ENCODE assay signal across 1 cellular context in genomic region chr2:43424262-43425207, GRCh38.
TF ChIP-seq lines count a peak whose summit lies in the region.

No MANE protein-coding gene starts in this region.

TF ChIP-seq in HepG2, 621 proteins besides CTCF, POLR2A, EP300 and RAD21 (continued from another document and continues in another):
- no peak for TF ChIP-seq XRCC5 (optimal IDR thresholded peaks at IDR 0.05; ENCODE audit: low read length)
- no peak for TF ChIP-seq BHLHE40 (IDR thresholded peaks at IDR 0.05; ENCODE audit: low read length)
- no peak for TF ChIP-seq ZNF10 (CRISPR knock-in tag; IDR thresholded peaks at IDR 0.05; ENCODE audit: borderline replicate concordance, low read depth)
- TF ChIP-seq, protein P1, sequence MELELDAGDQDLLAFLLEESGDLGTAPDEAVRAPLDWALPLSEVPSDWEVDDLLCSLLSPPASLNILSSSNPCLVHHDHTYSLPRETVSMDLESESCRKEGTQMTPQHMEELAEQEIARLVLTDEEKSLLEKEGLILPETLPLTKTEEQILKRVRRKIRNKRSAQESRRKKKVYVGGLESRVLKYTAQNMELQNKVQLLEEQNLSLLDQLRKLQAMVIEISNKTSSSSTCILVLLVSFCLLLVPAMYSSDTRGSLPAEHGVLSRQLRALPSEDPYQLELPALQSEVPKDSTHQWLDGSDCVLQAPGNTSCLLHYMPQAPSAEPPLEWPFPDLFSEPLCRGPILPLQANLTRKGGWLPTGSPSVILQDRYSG (CRISPR knock-in tag; IDR thresholded peaks at IDR 0.05), result no peak; the same call in 1 of the 2 replicates
- no peak for TF ChIP-seq ZNF766 (CRISPR knock-in tag; IDR thresholded peaks at IDR 0.05; ENCODE audit: borderline replicate concordance)
- TF ChIP-seq MXI1 (IDR thresholded peaks at IDR 0.05; ENCODE audit: borderline replicate concordance, low read depth, low read length), result no peak
- TF ChIP-seq CBFB (CRISPR knock-in tag; IDR thresholded peaks at IDR 0.05), result no peak
- TF ChIP-seq CCAR2 (optimal IDR thresholded peaks at IDR 0.05; ENCODE audit: low read depth, low read length), result no peak
- TF ChIP-seq ZNF883 (CRISPR knock-in tag; IDR thresholded peaks at IDR 0.05; ENCODE audit: not compliant biosample characterization), result no peak
- 0 out of 2 replicates have a peak, but pooled peaks have one; percentile 57 for TF ChIP-seq STAT6 (CRISPR knock-in tag; IDR thresholded peaks at IDR 0.05; ENCODE audit: borderline replicate concordance)
- no peak for TF ChIP-seq SATB2 (CRISPR knock-in tag; IDR thresholded peaks at IDR 0.05)
- TF ChIP-seq SAFB2 (CRISPR knock-in tag; IDR thresholded peaks at IDR 0.05; ENCODE audit: borderline replicate concordance, low read depth), result no peak
- no peak for TF ChIP-seq TEAD2 (CRISPR knock-in tag; IDR thresholded peaks at IDR 0.05)
- no peak for TF ChIP-seq NFE2L1 (CRISPR knock-in tag; IDR thresholded peaks at IDR 0.05; ENCODE audit: borderline replicate concordance)
- peak; percentile 93 for TF ChIP-seq ZNF362 (CRISPR knock-in tag; IDR thresholded peaks at IDR 0.05; ENCODE audit: borderline replicate concordance)
- no peak for TF ChIP-seq NR0B2 (CRISPR knock-in tag; IDR thresholded peaks at IDR 0.05)
- no peak for TF ChIP-seq AHR (CRISPR knock-in tag; IDR thresholded peaks at IDR 0.05)
- TF ChIP-seq GATAD2A (CRISPR knock-in tag; IDR thresholded peaks at IDR 0.05), result peak; percentile 99
- TF ChIP-seq ONECUT2 (CRISPR knock-in tag; IDR thresholded peaks at IDR 0.05), result 0 out of 2 replicates have a peak, but pooled peaks have one; percentile 22
- TF ChIP-seq SP4 (CRISPR knock-in tag; IDR thresholded peaks at IDR 0.05), result no peak
- TF ChIP-seq ATRX (CRISPR knock-in tag; IDR thresholded peaks at IDR 0.05; ENCODE audit: borderline replicate concordance), result no peak
- no peak for TF ChIP-seq DNMT3B (CRISPR knock-in tag; conservative IDR thresholded peaks at IDR 0.05)
- no peak for TF ChIP-seq TRIM24 (CRISPR knock-in tag; IDR thresholded peaks at IDR 0.05)
- TF ChIP-seq ZZZ3 (CRISPR knock-in tag; IDR thresholded peaks at IDR 0.05; ENCODE audit: borderline replicate concordance), result no peak
- TF ChIP-seq ZNF343 (CRISPR knock-in tag; IDR thresholded peaks at IDR 0.05), result no peak
- TF ChIP-seq ZNF781 (CRISPR knock-in tag; IDR thresholded peaks at IDR 0.05; ENCODE audit: borderline replicate concordance, not compliant biosample characterization), result no peak
- TF ChIP-seq ZBTB1 (CRISPR knock-in tag; IDR thresholded peaks at IDR 0.05; ENCODE audit: borderline replicate concordance), result no peak
- TF ChIP-seq, protein P2, sequence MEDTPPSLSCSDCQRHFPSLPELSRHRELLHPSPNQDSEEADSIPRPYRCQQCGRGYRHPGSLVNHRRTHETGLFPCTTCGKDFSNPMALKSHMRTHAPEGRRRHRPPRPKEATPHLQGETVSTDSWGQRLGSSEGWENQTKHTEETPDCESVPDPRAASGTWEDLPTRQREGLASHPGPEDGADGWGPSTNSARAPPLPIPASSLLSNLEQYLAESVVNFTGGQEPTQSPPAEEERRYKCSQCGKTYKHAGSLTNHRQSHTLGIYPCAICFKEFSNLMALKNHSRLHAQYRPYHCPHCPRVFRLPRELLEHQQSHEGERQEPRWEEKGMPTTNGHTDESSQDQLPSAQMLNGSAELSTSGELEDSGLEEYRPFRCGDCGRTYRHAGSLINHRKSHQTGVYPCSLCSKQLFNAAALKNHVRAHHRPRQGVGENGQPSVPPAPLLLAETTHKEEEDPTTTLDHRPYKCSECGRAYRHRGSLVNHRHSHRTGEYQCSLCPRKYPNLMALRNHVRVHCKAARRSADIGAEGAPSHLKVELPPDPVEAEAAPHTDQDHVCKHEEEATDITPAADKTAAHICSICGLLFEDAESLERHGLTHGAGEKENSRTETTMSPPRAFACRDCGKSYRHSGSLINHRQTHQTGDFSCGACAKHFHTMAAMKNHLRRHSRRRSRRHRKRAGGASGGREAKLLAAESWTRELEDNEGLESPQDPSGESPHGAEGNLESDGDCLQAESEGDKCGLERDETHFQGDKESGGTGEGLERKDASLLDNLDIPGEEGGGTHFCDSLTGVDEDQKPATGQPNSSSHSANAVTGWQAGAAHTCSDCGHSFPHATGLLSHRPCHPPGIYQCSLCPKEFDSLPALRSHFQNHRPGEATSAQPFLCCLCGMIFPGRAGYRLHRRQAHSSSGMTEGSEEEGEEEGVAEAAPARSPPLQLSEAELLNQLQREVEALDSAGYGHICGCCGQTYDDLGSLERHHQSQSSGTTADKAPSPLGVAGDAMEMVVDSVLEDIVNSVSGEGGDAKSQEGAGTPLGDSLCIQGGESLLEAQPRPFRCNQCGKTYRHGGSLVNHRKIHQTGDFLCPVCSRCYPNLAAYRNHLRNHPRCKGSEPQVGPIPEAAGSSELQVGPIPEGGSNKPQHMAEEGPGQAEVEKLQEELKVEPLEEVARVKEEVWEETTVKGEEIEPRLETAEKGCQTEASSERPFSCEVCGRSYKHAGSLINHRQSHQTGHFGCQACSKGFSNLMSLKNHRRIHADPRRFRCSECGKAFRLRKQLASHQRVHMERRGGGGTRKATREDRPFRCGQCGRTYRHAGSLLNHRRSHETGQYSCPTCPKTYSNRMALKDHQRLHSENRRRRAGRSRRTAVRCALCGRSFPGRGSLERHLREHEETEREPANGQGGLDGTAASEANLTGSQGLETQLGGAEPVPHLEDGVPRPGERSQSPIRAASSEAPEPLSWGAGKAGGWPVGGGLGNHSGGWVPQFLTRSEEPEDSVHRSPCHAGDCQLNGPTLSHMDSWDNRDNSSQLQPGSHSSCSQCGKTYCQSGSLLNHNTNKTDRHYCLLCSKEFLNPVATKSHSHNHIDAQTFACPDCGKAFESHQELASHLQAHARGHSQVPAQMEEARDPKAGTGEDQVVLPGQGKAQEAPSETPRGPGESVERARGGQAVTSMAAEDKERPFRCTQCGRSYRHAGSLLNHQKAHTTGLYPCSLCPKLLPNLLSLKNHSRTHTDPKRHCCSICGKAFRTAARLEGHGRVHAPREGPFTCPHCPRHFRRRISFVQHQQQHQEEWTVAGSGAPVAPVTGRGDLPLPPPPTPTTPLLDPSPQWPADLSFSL (CRISPR knock-in tag; IDR thresholded peaks at IDR 0.05), result no peak
- no peak for TF ChIP-seq TEF (CRISPR knock-in tag; IDR thresholded peaks at IDR 0.05)
- peak; percentile 96 for TF ChIP-seq HMG20A (CRISPR knock-in tag; IDR thresholded peaks at IDR 0.05; ENCODE audit: borderline replicate concordance)
- TF ChIP-seq ZNF546 (CRISPR knock-in tag; conservative IDR thresholded peaks at IDR 0.05), result no peak
- TF ChIP-seq CSRNP1 (CRISPR knock-in tag; IDR thresholded peaks at IDR 0.05), result no peak
- TF ChIP-seq PCBP1 (IDR thresholded peaks at IDR 0.05; ENCODE audit: borderline replicate concordance, low read depth, low read length), result no peak
- TF ChIP-seq HDAC1 (CRISPR knock-in tag; IDR thresholded peaks at IDR 0.05), result peak; percentile 43; the same call in 1 of the 2 replicates
- peak; percentile 57 for TF ChIP-seq ZNF614 (CRISPR knock-in tag; IDR thresholded peaks at IDR 0.05; ENCODE audit: borderline replicate concordance)
- no peak for TF ChIP-seq THYN1 (CRISPR knock-in tag; IDR thresholded peaks at IDR 0.05; ENCODE audit: borderline replicate concordance, low read depth)
- TF ChIP-seq PBX2 (CRISPR knock-in tag; IDR thresholded peaks at IDR 0.05), result 0 out of 2 replicates have a peak, but pooled peaks have one; percentile 5
- no peak for TF ChIP-seq ZNF20 (CRISPR knock-in tag; IDR thresholded peaks at IDR 0.05)
- TF ChIP-seq TFDP2 (CRISPR knock-in tag; IDR thresholded peaks at IDR 0.05), result peak; percentile 67; the same call in 1 of the 2 replicates
- no peak for TF ChIP-seq IRX3 (CRISPR knock-in tag; IDR thresholded peaks at IDR 0.05; ENCODE audit: borderline replicate concordance, low read depth)
- no peak for TF ChIP-seq GATAD1 (CRISPR knock-in tag; IDR thresholded peaks at IDR 0.05)
- no peak for TF ChIP-seq ZNF430 (CRISPR knock-in tag; IDR thresholded peaks at IDR 0.05)
- TF ChIP-seq MAFG (CRISPR knock-in tag; IDR thresholded peaks at IDR 0.05), result no peak
- TF ChIP-seq KMT2B (CRISPR knock-in tag; IDR thresholded peaks at IDR 0.05), result no peak
- TF ChIP-seq ZBTB7B (CRISPR knock-in tag; IDR thresholded peaks at IDR 0.05), result no peak
- TF ChIP-seq ZNF878 (CRISPR knock-in tag; IDR thresholded peaks at IDR 0.05), result no peak
- TF ChIP-seq ZBTB49 (CRISPR knock-in tag; IDR thresholded peaks at IDR 0.05; ENCODE audit: borderline replicate concordance), result no peak
- TF ChIP-seq SIN3B (IDR thresholded peaks at IDR 0.05; ENCODE audit: low read length), result no peak
